8 cellular contexts compared by ENCODE assay signal in the genomic region with DNA sequence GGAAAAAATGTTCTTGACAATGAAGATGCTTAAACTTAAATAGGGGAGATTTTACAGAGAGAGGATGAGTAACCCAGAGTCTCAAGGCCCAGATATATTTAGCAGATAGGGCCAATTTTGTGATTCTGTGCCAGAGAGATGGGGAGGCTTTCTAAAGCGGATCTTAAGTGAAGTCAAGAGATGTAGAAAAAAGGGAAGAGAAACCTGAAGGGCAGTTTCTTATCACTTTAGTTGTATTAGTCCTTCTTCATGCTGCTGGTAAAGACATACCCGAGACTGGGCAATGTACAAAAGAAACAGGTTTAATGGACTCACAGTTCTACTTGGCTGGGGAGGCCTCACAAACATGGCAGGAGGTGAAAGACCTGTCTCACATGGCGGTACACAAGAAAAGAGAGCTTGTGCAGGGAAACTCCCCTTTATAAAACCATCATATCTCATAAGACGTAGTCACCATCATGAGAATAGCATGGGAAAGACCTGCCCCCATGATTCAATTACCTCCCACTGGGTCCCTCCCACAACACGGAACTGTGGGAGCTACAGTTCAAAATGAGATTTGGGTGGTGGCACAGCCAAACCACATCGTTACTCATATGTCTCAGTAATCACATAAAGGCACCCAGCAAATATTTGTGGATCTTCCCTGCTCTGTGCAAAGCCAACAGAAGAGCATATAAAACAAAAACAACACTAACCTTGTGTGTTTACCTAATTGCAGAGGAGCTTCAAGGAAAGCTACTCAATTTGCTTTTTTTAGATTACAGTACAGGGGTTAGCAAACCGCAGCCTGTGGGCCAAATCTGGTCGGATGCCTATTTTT.
DNase-seq lines count a peak whose midpoint lies in the region; ATAC-seq and TF ChIP-seq lines count a peak whose summit lies in the region.

No MANE protein-coding gene starts in this region.

- peak overlapping the region; percentile 94 for H3K27ac Mint-ChIP-seq in activated T-cell treated with anti-CD3 and anti-CD28 coated beads, Interleukin-2, amount 50 U/mL, for 24 hours

- DNase-seq in A172 (ENCODE audit: low spot score) (peak; percentile 25), upper lobe of left lung (no peak), NCI-H345 (lab: John Stamatoyannopoulos, UW) (no peak), NCI-H510A treated with DMSO at 0.1 percent for 48 hours (lab: John Stamatoyannopoulos, UW) (no peak)
- DNase-seq in activated T-cell treated with anti-CD3 and anti-CD28 coated beads, Interleukin-2, amount 50 U/mL, for 24 hours = peak; percentile 61
- DNase-seq in stimulated activated naive CD8-positive, alpha-beta T cell treated with anti-CD3 and anti-CD28 coated beads, Interleukin-15, Interleukin-2, amounts not matched to agents 100 U/mL and 50 U/mL, for 24 hours = peak; percentile 53

- H3K4me3 ChIP-seq in upper lobe of left lung = no peak overlapping the region

- peaks cover 13% of the 10 kb centered on the region for H3K9me3 Mint-ChIP-seq in activated T-cell treated with anti-CD3 and anti-CD28 coated beads, Interleukin-2, amount 50 U/mL, for 24 hours

- no peaks in the 10 kb centered on the region for H3K27me3 ChIP-seq in upper lobe of left lung

- WGBS in upper lobe of left lung, 2 donors = 80 to 84% methylated on average over 8 of the region's 8 CpGs

- no peaks in the 10 kb centered on the region for H3K4me1 ChIP-seq in upper lobe of left lung

- H3K9me3 ChIP-seq in upper lobe of left lung = no peaks in the 10 kb centered on the region

- no peaks in the 10 kb centered on the region for H3K36me3 ChIP-seq in upper lobe of left lung

- ATAC-seq in GM19035 (IDR thresholded peaks at IDR 0.05; ENCODE audit: unreplicated experiment) (peak; percentile 68), HG03097 (IDR thresholded peaks at IDR 0.05; ENCODE audit: low FRiP score, unreplicated experiment) (peak; percentile 76), upper lobe of left lung (ENCODE audit: low FRiP score in 2 of 2) (no peak)
- peak; percentile 81 for ATAC-seq in stimulated activated naive CD8-positive, alpha-beta T cell treated with anti-CD3 and anti-CD28 coated beads, Interleukin-15, Interleukin-2, amounts not matched to agents 100 U/mL and 50 U/mL, for 24 hours

- TF ChIP-seq CTCF in upper lobe of left lung (IDR thresholded peaks at IDR 0.05) = no peak

- H3K36me3 Mint-ChIP-seq in activated T-cell treated with anti-CD3 and anti-CD28 coated beads, Interleukin-2, amount 50 U/mL, for 24 hours (ENCODE audit: low read depth) = peaks cover 1% of the 10 kb centered on the region

- peak overlapping the region; percentile 53 for H3K4me3 Mint-ChIP-seq in activated T-cell treated with anti-CD3 and anti-CD28 coated beads, Interleukin-2, amount 50 U/mL, for 24 hours

- peaks cover 38% of the 10 kb centered on the region for H3K4me1 Mint-ChIP-seq in activated T-cell treated with anti-CD3 and anti-CD28 coated beads, Interleukin-2, amount 50 U/mL, for 24 hours (ENCODE audit: low read depth)

- no peak for TF ChIP-seq EP300 in upper lobe of left lung (IDR thresholded peaks at IDR 0.05)

- no peak for TF ChIP-seq POLR2A in upper lobe of left lung (IDR thresholded peaks at IDR 0.05)

- H3K27ac ChIP-seq in upper lobe of left lung = no peak overlapping the region

- no peaks in the 10 kb centered on the region for H3K27me3 Mint-ChIP-seq in activated T-cell treated with anti-CD3 and anti-CD28 coated beads, Interleukin-2, amount 50 U/mL, for 24 hours

Comparison
In these comparisons a context has a peak if more than half of its experiments do, and no peak if none do; other contexts are left out.
1. DNase-seq: peak in A172 (single experiment), activated T-cell treated with anti-CD3 and anti-CD28 coated beads, Interleukin-2, amount 50 U/mL, for 24 hours (single experiment) and stimulated activated naive CD8-positive, alpha-beta T cell treated with anti-CD3 and anti-CD28 coated beads, Interleukin-15, Interleukin-2, amounts not matched to agents 100 U/mL and 50 U/mL, for 24 hours (single experiment); none in upper lobe of left lung (0 of 2), NCI-H345 (single experiment) and NCI-H510A treated with DMSO at 0.1 percent for 48 hours (single experiment).
2. ATAC-seq: peak in GM19035 (single experiment), HG03097 (single experiment) and stimulated activated naive CD8-positive, alpha-beta T cell treated with anti-CD3 and anti-CD28 coated beads, Interleukin-15, Interleukin-2, amounts not matched to agents 100 U/mL and 50 U/mL, for 24 hours (single experiment); none in upper lobe of left lung (0 of 2).